ENCODE assay signal across 1 cellular context in genomic region chr19:1284293-1284978, GRCh38.
TF ChIP-seq lines count a peak whose summit lies in the region.

No MANE protein-coding gene starts in this region.

TF ChIP-seq in HepG2, 621 proteins besides CTCF, POLR2A, EP300 and RAD21 (continued from another document and continues in another):
- TF ChIP-seq ZBTB44 (CRISPR knock-in tag; IDR thresholded peaks at IDR 0.05) (no peak), RNF2 (conservative IDR thresholded peaks at IDR 0.05; ENCODE audit: low read depth) (no peak), ZBTB10 (CRISPR knock-in tag; IDR thresholded peaks at IDR 0.05; ENCODE audit: borderline replicate concordance) (no peak), ZNF468 (CRISPR knock-in tag; IDR thresholded peaks at IDR 0.05) (no peak), KLF9 (CRISPR knock-in tag; IDR thresholded peaks at IDR 0.05; ENCODE audit: low read depth) (no peak), ZBTB38 (CRISPR knock-in tag; IDR thresholded peaks at IDR 0.05) (no peak), HNRNPL (IDR thresholded peaks at IDR 0.05; ENCODE audit: low read depth, low read length) (peak; percentile 62; the same call in 1 of the 2 replicates), HCFC1 (IDR thresholded peaks at IDR 0.05; ENCODE audit: low read depth, low read length) (no peak), ARID3A (IDR thresholded peaks at IDR 0.05; ENCODE audit: low read depth, low read length) (no peak), NCOR1 (IDR thresholded peaks at IDR 0.05; ENCODE audit: borderline replicate concordance, low read length) (no peak), THYN1 (CRISPR knock-in tag; IDR thresholded peaks at IDR 0.05; ENCODE audit: borderline replicate concordance, low read depth) (no peak), NFAT5 (CRISPR knock-in tag; IDR thresholded peaks at IDR 0.05) (no peak), THAP7 (CRISPR knock-in tag; IDR thresholded peaks at IDR 0.05) (no peak), AKNA (CRISPR knock-in tag; IDR thresholded peaks at IDR 0.05; ENCODE audit: borderline replicate concordance) (no peak), MYPOP (CRISPR knock-in tag; IDR thresholded peaks at IDR 0.05) (0 out of 2 replicates have a peak, but pooled peaks have one; percentile 0), ZNF17 (CRISPR knock-in tag; IDR thresholded peaks at IDR 0.05) (no peak), ZNF790 (CRISPR knock-in tag; IDR thresholded peaks at IDR 0.05; ENCODE audit: borderline replicate concordance) (no peak), ZNF34 (CRISPR knock-in tag; IDR thresholded peaks at IDR 0.05; ENCODE audit: borderline replicate concordance) (no peak), KLF12 (CRISPR knock-in tag; IDR thresholded peaks at IDR 0.05; ENCODE audit: borderline replicate concordance) (0 out of 2 replicates have a peak, but pooled peaks have one; percentile 66), ZKSCAN1 (IDR thresholded peaks at IDR 0.05; ENCODE audit: low read length) (no peak), ELK4 (CRISPR knock-in tag; IDR thresholded peaks at IDR 0.05; ENCODE audit: borderline replicate concordance) (no peak), NFIB (CRISPR knock-in tag; IDR thresholded peaks at IDR 0.05; ENCODE audit: borderline replicate concordance) (no peak), DMAP1 (CRISPR knock-in tag; IDR thresholded peaks at IDR 0.05) (peak; percentile 57; the same call in 1 of the 2 replicates), ZNF530 (CRISPR knock-in tag; IDR thresholded peaks at IDR 0.05; ENCODE audit: low read depth) (no peak), AHR (CRISPR knock-in tag; IDR thresholded peaks at IDR 0.05) (no peak), SRSF9 (IDR thresholded peaks at IDR 0.05; ENCODE audit: borderline replicate concordance, insufficient read depth, low read depth, low read length, poor library complexity, severe bottlenecking) (no peak), SKI (IDR thresholded peaks at IDR 0.05; ENCODE audit: partially characterized antibody) (no peak), ZNF558 (CRISPR knock-in tag; IDR thresholded peaks at IDR 0.05; ENCODE audit: borderline replicate concordance) (no peak), KMT2B (CRISPR knock-in tag; IDR thresholded peaks at IDR 0.05) (no peak), HNRNPLL (IDR thresholded peaks at IDR 0.05; ENCODE audit: low read depth, low read length, poor library complexity, severe bottlenecking) (no peak), PBX2 (CRISPR knock-in tag; IDR thresholded peaks at IDR 0.05) (no peak), ZGPAT (CRISPR knock-in tag; IDR thresholded peaks at IDR 0.05) (peak; percentile 57)
